18 cellular contexts compared by ENCODE assay signal in the genomic region with DNA sequence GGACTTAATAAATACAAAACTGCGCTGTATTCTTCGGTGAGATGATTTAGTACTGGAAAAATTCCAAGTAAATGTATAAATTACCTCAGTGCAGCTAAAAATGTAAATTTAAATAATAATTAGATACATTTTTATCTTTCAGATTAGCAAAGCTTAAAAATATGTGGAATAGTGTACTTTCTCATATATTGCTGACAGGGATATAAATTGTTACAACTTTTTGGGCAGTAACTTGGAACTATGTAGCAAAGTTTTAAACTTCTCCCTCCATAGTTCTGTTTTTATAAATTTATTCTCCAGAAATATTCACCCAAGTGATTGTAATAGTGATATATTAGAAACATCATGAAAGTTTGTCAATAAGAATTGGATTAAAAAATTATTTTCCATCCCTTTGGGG.
DNase-seq lines count a peak whose midpoint lies in the region; ATAC-seq, FAIRE-seq and TF ChIP-seq lines count a peak whose summit lies in the region.
"Had no signal": no experiment of that assay in that cellular context is flagged by ENCODE, and none has a peak within 500 bp of the region (broad histone marks: within the 10 kb centered on the region; RNA-seq: fewer than 3 reads in every experiment).

No MANE protein-coding gene starts in this region.

- H3K36me3 ChIP-seq in adipocyte (ENCODE audit: control insufficient read depth, insufficient read depth, low read length, severe bottlenecking) (no peaks in the 10 kb centered on the region), pancreas (no peaks in the 10 kb centered on the region), subcutaneous abdominal adipose tissue (ENCODE audit: control insufficient read depth in 5 of 5, insufficient read depth in 5 of 5, low read length in 5 of 5) (no peaks in the 10 kb centered on the region)
- H3K36me3 ChIP-seq: BE2C, HAP-1 had no signal

- peak; percentile 67 for FAIRE-seq in pancreas (lab: Jason Lieb, UNC)
- FAIRE-seq: D721Med, GM12891, GM19239, HTR-8/SVneo had no signal

- intact Hi-C loops in pancreas (cut with DNase I), result no loop called here

- ATAC-seq in pancreas (no peak), HG02840 (IDR thresholded peaks at IDR 0.05; ENCODE audit: low FRiP score, unreplicated experiment) (no peak), HG03432 (IDR thresholded peaks at IDR 0.05; ENCODE audit: unreplicated experiment) (no peak), GM21381 (IDR thresholded peaks at IDR 0.05; ENCODE audit: unreplicated experiment) (no peak)

- peak overlapping the region; percentile 86 for H3K9ac ChIP-seq in adipocyte (ENCODE audit: low read length)
- H3K9ac ChIP-seq in subcutaneous abdominal adipose tissue (ENCODE audit: low read length in 5 of 5), result no peak overlapping the region

- DNase-seq in adipocyte (ENCODE audit: low read depth) (no peak), pancreas (no peak)
- DNase-seq in activated T-cell treated with anti-CD3 and anti-CD28 coated beads, Interleukin-2, amount 50 U/mL, for 1 hour, result no peak
- DNase-seq: ACHN; BE2C; C1 segment of cervical spinal cord; Caco-2; CD4-positive, CD25-positive, alpha-beta regulatory T cell; GM23248 had no signal

- H3K9me3 ChIP-seq in adipocyte (ENCODE audit: control insufficient read depth, low read length) (no peaks in the 10 kb centered on the region), pancreas (no peaks in the 10 kb centered on the region), subcutaneous abdominal adipose tissue (ENCODE audit: control insufficient read depth in 5 of 5, low read length in 5 of 5) (no peaks in the 10 kb centered on the region)
- H3K9me3 ChIP-seq: BE2C, Caco-2, HAP-1 had no signal

- whole genome bisulfite sequencing in pancreas, 2 donors, result 96 to 97% methylated on average over 2 of the region's 2 CpGs

- H3K27me3 ChIP-seq in adipocyte (replicated peaks; ENCODE audit: control insufficient read depth, insufficient read depth, low read length) (no peaks in the 10 kb centered on the region), pancreas (no peaks in the 10 kb centered on the region), subcutaneous abdominal adipose tissue (ENCODE audit: control insufficient read depth in 5 of 5, insufficient read depth in 4 of 5, low read length in 5 of 5) (no peaks in the 10 kb centered on the region)
- H3K27me3 ChIP-seq: BE2C had no signal

- H3K4me3 ChIP-seq in adipocyte (ENCODE audit: low read length) (no peak overlapping the region), pancreas (no peak overlapping the region), subcutaneous abdominal adipose tissue (ENCODE audit: low read depth in 1 of 5, low read length in 5 of 5) (no peak overlapping the region)
- H3K4me3 ChIP-seq: HAP-1 had no signal

- no peak overlapping the region for H3K27ac ChIP-seq in pancreas
- peak overlapping the region; percentile 95 for H3K27ac ChIP-seq in subcutaneous abdominal adipose tissue (ENCODE audit: low read depth, low read length)

- TF ChIP-seq CTCF in pancreas (IDR thresholded peaks at IDR 0.05), result no peak

- H3K4me1 ChIP-seq in adipocyte (ENCODE audit: control insufficient read depth, insufficient read depth, low read length) (peaks cover 87% of the 10 kb centered on the region), pancreas (peaks cover 0 to 16% (median 16%) of the 10 kb centered on the region in 3 donors), subcutaneous abdominal adipose tissue (ENCODE audit: control insufficient read depth in 5 of 5, insufficient read depth in 5 of 5, low read length in 5 of 5) (peaks cover 3 to 71% (median 55%) of the 10 kb centered on the region in 5 donors)
- H3K4me1 ChIP-seq: BE2C had no signal
